Comparison of ENCODE assay signal across 14 cellular contexts in genomic region chr10:3074145-3074665, GRCh38. TPM values are rescaled to one million over a fixed set of nuclear protein-coding genes. Genes with fewer than 3 reads are reported as not detected.
DNase-seq lines count a peak whose midpoint lies in the region; ATAC-seq lines count a peak whose summit lies in the region.
"Had no signal": no experiment of that assay in that cellular context is flagged by ENCODE, and none has a peak within 500 bp of the region (broad histone marks: within the 10 kb centered on the region; RNA-seq: fewer than 3 reads in every experiment).

No MANE protein-coding gene starts in this region.

- H3K27me3 Mint-ChIP-seq in CD8-positive, alpha-beta memory T cell: no peaks in the 10 kb centered on the region

- H3K36me3 ChIP-seq in CD8-positive, alpha-beta memory T cell (ENCODE audit: insufficient read depth, low read length): no peaks in the 10 kb centered on the region
- H3K36me3 ChIP-seq in MG63: peaks cover 39% of the 10 kb centered on the region

- ATAC-seq in HG03565 (IDR thresholded peaks at IDR 0.05; ENCODE audit: unreplicated experiment): no peak
- ATAC-seq in GM19397 (IDR thresholded peaks at IDR 0.05; ENCODE audit: unreplicated experiment): no peak

- H3K27ac Mint-ChIP-seq in CD8-positive, alpha-beta memory T cell: peak overlapping the region in 4 of 8 donors; percentile 6 to 93 (median 49)

- peak overlapping the region in 2 of 7 donors; percentile 32 to 88 for H3K4me3 Mint-ChIP-seq in CD8-positive, alpha-beta memory T cell

- H3K4me1 ChIP-seq in CD8-positive, alpha-beta memory T cell (ENCODE audit: insufficient read depth, low read length): peaks cover 14% of the 10 kb centered on the region

- CTCF ChIA-PET in CD8-positive, alpha-beta memory T cell (lab: Charles Lee): no interaction called here

- H3K9me3 Mint-ChIP-seq in CD8-positive, alpha-beta memory T cell: no peaks in the 10 kb centered on the region

- H3K4me3 ChIP-seq in CD8-positive, alpha-beta memory T cell (ENCODE audit: low read length): no peak overlapping the region
- no peak overlapping the region for H3K4me3 ChIP-seq in MG63
- H3K4me3 ChIP-seq: PC-9 had no signal

- H3K27me3 ChIP-seq in CD8-positive, alpha-beta memory T cell (ENCODE audit: insufficient read depth, low read length, poor library complexity, severe bottlenecking): no peaks in the 10 kb centered on the region
- H3K27me3 ChIP-seq in MG63: no peaks in the 10 kb centered on the region
- H3K27me3 ChIP-seq: brain microvascular endothelial cell had no signal

- POLR2A ChIA-PET in CD8-positive, alpha-beta memory T cell (lab: Charles Lee): no interaction called here

- H3K4me1 Mint-ChIP-seq in CD8-positive, alpha-beta memory T cell: peaks cover 39 to 75% (median 62%) of the 10 kb centered on the region in 3 donors

- H3K27ac ChIP-seq in CD8-positive, alpha-beta memory T cell (ENCODE audit: low read depth, low read length): peak overlapping the region; percentile 31
- H3K27ac ChIP-seq: brain microvascular endothelial cell, PC-9 had no signal

- DNase-seq in CD8-positive, alpha-beta memory T cell: no peak
- DNase-seq in MG63: peak; percentile 48
- DNase-seq in cerebellar cortex (ENCODE audit: low spot score): peak; percentile 67
- DNase-seq in kidney tubule cell (ENCODE audit: low spot score): peak; percentile 65
- no peak for DNase-seq in NCI-H2171 treated with DMSO at 0.1 percent for 48 hours (lab: John Stamatoyannopoulos, UW)
- no peak for DNase-seq in SIG-M5 (lab: John Stamatoyannopoulos, UW)
- DNase-seq: brain microvascular endothelial cell; glutamatergic neuron; NCI-H1092; PC-9; posterior cingulate gyrus; stimulated activated CD4-positive, alpha-beta T cell treated with anti-CD3 and anti-CD28 coated beads, Interleukin-15, amount 100 ng/mL, for 24 hours had no signal

- H3K36me3 Mint-ChIP-seq in CD8-positive, alpha-beta memory T cell: peaks cover 0 to 17% (median 7%) of the 10 kb centered on the region in 3 donors

- no peaks in the 10 kb centered on the region for H3K9me3 ChIP-seq in CD8-positive, alpha-beta memory T cell (ENCODE audit: low read length)
- H3K9me3 ChIP-seq in MG63: no peaks in the 10 kb centered on the region

RNA-seq across cellular contexts. Expression of gene PFKP, which starts 6.9 kb away (rescaled TPM):
- 100 to 1,000 TPM; 180 to 187 TPM for total RNA-seq in CD8-positive, alpha-beta memory T cell
- polyA plus RNA-seq in CD8-positive, alpha-beta memory T cell: 61.6 TPM
- 121 and 183 TPM in 2 replicates for total RNA-seq in MG63 (2014; rRNA removed; shearing (Covaris generic); ENCODE audit: low replicate concordance)

Comparison
In these comparisons a context has a peak if more than half of its experiments do, and no peak if none do; other contexts are left out.
1. DNase-seq: peak in MG63 (single experiment), cerebellar cortex (single experiment) and kidney tubule cell (single experiment); none in CD8-positive, alpha-beta memory T cell (0 of 5), NCI-H2171 treated with DMSO at 0.1 percent for 48 hours (single experiment) and SIG-M5 (single experiment).